ENCODE assay signal across 18 cellular contexts in the genomic region with DNA sequence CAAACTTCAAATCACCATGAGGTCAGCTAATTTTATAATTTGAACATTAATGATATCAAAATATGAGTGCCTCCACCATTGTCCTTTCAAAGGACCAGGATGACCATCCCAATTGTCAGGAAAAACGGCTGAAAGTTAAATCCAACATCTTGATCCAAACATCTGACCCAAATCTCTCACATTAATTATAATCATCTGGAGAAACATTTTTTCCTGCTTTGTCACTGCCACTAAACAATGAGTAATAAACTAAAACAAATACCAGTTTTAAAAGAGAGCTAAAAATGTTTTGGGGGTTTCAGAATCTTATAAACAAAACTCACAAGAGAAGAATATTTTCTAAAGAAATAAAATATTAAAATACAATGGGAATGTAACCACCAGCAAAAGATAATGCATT. TPM values are rescaled to one million over a fixed set of nuclear protein-coding genes. Genes with fewer than 3 reads are reported as not detected.
DNase-seq lines count a peak whose midpoint lies in the region; ATAC-seq and TF ChIP-seq lines count a peak whose summit lies in the region.
"Had no signal": no experiment of that assay in that cellular context is flagged by ENCODE, and none has a peak within 500 bp of the region (broad histone marks: within the 10 kb centered on the region; RNA-seq: fewer than 3 reads in every experiment).

No MANE protein-coding gene starts in this region.

- ATAC-seq in HG02981 (IDR thresholded peaks at IDR 0.05; ENCODE audit: unreplicated experiment) (no peak), HG02840 (IDR thresholded peaks at IDR 0.05; ENCODE audit: low FRiP score, unreplicated experiment) (no peak)

- CTCF ChIA-PET in RWPE1 (lab: Yijun Ruan, JAX) = no interaction called here

- POLR2A ChIA-PET in RWPE1 (lab: Yijun Ruan, JAX; ENCODE audit: low non-redundant PET) = no interaction called here

- TF ChIP-seq CTCF in AG09319 (IDR thresholded peaks at IDR 0.05; ENCODE audit: low read depth, low read length) (no peak), HFF-Myc (IDR thresholded peaks at IDR 0.05; ENCODE audit: low read depth, low read length, missing control alignments) (no peak), fibroblast of the aortic adventitia (IDR thresholded peaks at IDR 0.05; ENCODE audit: insufficient read depth, low read length) (no peak), RWPE1 (conservative IDR thresholded peaks at IDR 0.05; ENCODE audit: low read depth) (no peak)

- H3K27ac ChIP-seq in RWPE1 = no peak overlapping the region

- DNase-seq in AG09319 (ENCODE audit: extremely low read depth, low read depth) (peak; percentile 7), HFF-Myc (ENCODE audit: extremely low read depth, low read depth) (peak; percentile 30), amniotic stem cell (lab: John Stamatoyannopoulos, UW) (peak; percentile 22), fibroblast of the aortic adventitia (ENCODE audit: low read depth) (peak; percentile 1), T-helper 1 cell (no peak), RWPE1 (ENCODE audit: low spot score) (no peak)
- DNase-seq: CD4-positive, alpha-beta T cell; DMS79 treated with DMSO at 0.1 percent for 48 hours; GF-D8; NCI-H1048; NCI-H146; NCI-H226; NCI-H526 treated with DMSO at 0.1 percent for 48 hours; NK-92 treated with Interleukin-12 subunit alpha and Interleukin-12 subunit beta, amount 100 ng/mL, for 24 hours; Right ventricle myocardium superior had no signal

- H3K4me3 ChIP-seq in HFF-Myc (replicated peaks; ENCODE audit: low read depth, low read length) = no peak overlapping the region
- H3K4me3 ChIP-seq in fibroblast of the aortic adventitia (ENCODE audit: low read depth, low read length) = no peak overlapping the region

RNA-seq across cellular contexts. Expression of a gene that starts 45.7 kb away (rescaled TPM):
- not detected in 2 replicates for total RNA-seq in fibroblast of the aortic adventitia (ENCODE audit: low replicate concordance)
- total RNA-seq: CD4-positive, alpha-beta T cell; HT1080; Right ventricle myocardium superior had no signal

Comparison
In these comparisons a context has a peak if more than half of its experiments do, and no peak if none do; other contexts are left out.
1. DNase-seq: peak in AG09319 (single experiment), HFF-Myc (single experiment), amniotic stem cell (single experiment) and fibroblast of the aortic adventitia (single experiment); none in T-helper 1 cell (0 of 5) and RWPE1 (single experiment).